1 cellular context compared by ENCODE assay signal in genomic region chr1:180380259-180381183, GRCh38.
TF ChIP-seq lines count a peak whose summit lies in the region.

No MANE protein-coding gene starts in this region.

TF ChIP-seq in WTC11, 78 proteins besides CTCF, POLR2A, EP300 and RAD21 (continued from another document):
- TF ChIP-seq MLX (CRISPR knock-in tag; IDR thresholded peaks at IDR 0.05) (no peak), ELF4 (CRISPR knock-in tag; IDR thresholded peaks at IDR 0.05; ENCODE audit: low read depth) (no peak), ZNF317 (CRISPR knock-in tag; IDR thresholded peaks at IDR 0.05; ENCODE audit: borderline replicate concordance, low read depth) (no peak), FOXK1 (CRISPR knock-in tag; IDR thresholded peaks at IDR 0.05) (no peak), MYBL2 (CRISPR knock-in tag; IDR thresholded peaks at IDR 0.05) (no peak)
